ENCODE assay signal across 8 cellular contexts in genomic region chr5:16467363-16468219, GRCh38. TPM values are rescaled to one million over a fixed set of nuclear protein-coding genes. Genes with fewer than 3 reads are reported as not detected.
DNase-seq lines count a peak whose midpoint lies in the region; ATAC-seq and TF ChIP-seq lines count a peak whose summit lies in the region.

No MANE protein-coding gene starts in this region.

- ATAC-seq in GM18870 (IDR thresholded peaks at IDR 0.05; ENCODE audit: unreplicated experiment) (peak; percentile 92), HG03064 (IDR thresholded peaks at IDR 0.05; ENCODE audit: low read depth, unreplicated experiment) (peak; percentile 66), T-cell (replicated peaks in 1 of 4) (no peak), foreskin keratinocyte (peak; percentile 82)

- H3K36me3 Mint-ChIP-seq in T-cell = peaks cover 9% of the 10 kb centered on the region

- H3K27ac Mint-ChIP-seq in T-cell = peak overlapping the region; percentile 69 to 97

- POLR2A ChIA-PET in T-cell (lab: Charles Lee) = no interaction called here

- no peaks in the 10 kb centered on the region for H3K27me3 Mint-ChIP-seq in T-cell

- no peaks in the 10 kb centered on the region for H3K27me3 ChIP-seq in foreskin keratinocyte

- peak overlapping the region; percentile 92 to 100 (median 98) for H3K4me3 Mint-ChIP-seq in T-cell

- in situ Hi-C loops in ACHN (cut with HindIII; ENCODE audit: low pct_ligation_motif_present, low pct_unique_long_range_greater_than_20kb, low sequenced_read_pairs) = no loop called here

- no peak for TF ChIP-seq CTCF in foreskin keratinocyte (conservative IDR thresholded peaks at IDR 0.05)

- peak overlapping the region; percentile 82 for H3K27ac ChIP-seq in foreskin keratinocyte

- no peaks in the 10 kb centered on the region for H3K9me3 Mint-ChIP-seq in T-cell

- CTCF ChIA-PET in T-cell (lab: Charles Lee) = interaction anchor here (0.7 to 4.0 kb wide), 5 partner anchors 9 to 13 kb away, joined by 3 to 25 read pairs (median 4); no protein-coding TSS in a partner anchor

- DNase-seq in ACHN (peak; percentile 52), T-cell (no peak), foreskin keratinocyte (peak; percentile 56 to 84), stromal cell of bone marrow (ENCODE audit: low read depth) (peak; percentile 38), globus pallidus (ENCODE audit: low spot score) (no peak), NCI-H446 treated with DMSO at 0.1 percent for 48 hours (lab: John Stamatoyannopoulos, UW) (no peak)

- H3K4me1 Mint-ChIP-seq in T-cell = peaks cover 63 to 81% (median 75%) of the 10 kb centered on the region in 3 donors

- peaks cover 24% of the 10 kb centered on the region for H3K4me1 ChIP-seq in foreskin keratinocyte

RNA-seq across cellular contexts. Expression of gene ZNF622, which starts 2.0 kb away (rescaled TPM):
- total RNA-seq in T-cell (10 to 100 TPM; 30.7 to 39.8 (median 38.9) TPM), foreskin keratinocyte (35.8 and 38.7 TPM in 2 replicates)
- polyA plus RNA-seq in foreskin keratinocyte = 31.9 and 34.5 TPM in 2 replicates

Comparison
In these comparisons a context has a peak if more than half of its experiments do, and no peak if none do; other contexts are left out.
1. DNase-seq: peak in ACHN (single experiment), foreskin keratinocyte (2 of 2) and stromal cell of bone marrow (single experiment); none in T-cell (0 of 34), globus pallidus (single experiment) and NCI-H446 treated with DMSO at 0.1 percent for 48 hours (single experiment).
2. ATAC-seq: peak in GM18870 (single experiment), HG03064 (single experiment) and foreskin keratinocyte (single experiment); none in T-cell (0 of 4).